In the genomic region with DNA sequence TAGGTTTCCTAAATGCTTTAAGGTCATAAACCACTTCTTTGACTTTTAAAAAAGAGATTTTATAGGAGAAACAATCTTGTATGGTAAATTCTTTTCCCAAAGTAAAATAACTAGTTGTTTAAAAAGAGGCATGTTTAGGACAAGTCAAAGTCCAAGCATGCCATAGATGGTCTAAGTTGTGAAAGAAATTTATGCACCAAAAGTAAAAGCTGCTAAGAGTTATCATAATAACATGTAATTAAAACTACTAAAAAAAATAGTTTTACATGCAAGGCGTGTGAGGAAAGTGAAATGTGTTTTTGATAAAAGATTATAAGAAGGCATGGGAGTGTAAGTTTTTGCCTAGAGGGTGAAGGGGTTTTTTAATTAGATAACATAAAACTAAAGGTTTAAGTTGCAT, we compare ENCODE assay signal across 21 cellular contexts. TPM values are rescaled to one million over a fixed set of nuclear protein-coding genes. Genes with fewer than 3 reads are reported as not detected.
DNase-seq lines count a peak whose midpoint lies in the region; ATAC-seq, FAIRE-seq and TF ChIP-seq lines count a peak whose summit lies in the region.
"Had no signal": no experiment of that assay in that cellular context is flagged by ENCODE, and none has a peak within 500 bp of the region (broad histone marks: within the 10 kb centered on the region; RNA-seq: fewer than 3 reads in every experiment).

No MANE protein-coding gene starts in this region.

- no peak overlapping the region for H3K4me3 Mint-ChIP-seq in GM23338
- H3K4me3 Mint-ChIP-seq: activated CD4-positive, alpha-beta T cell treated with anti-CD3 and anti-CD28 coated beads, Interleukin-2, amount 10 ng/mL, durations not matched to agents 24 days and 14 days; natural killer cell treated with Interleukin-12 subunit alpha and Interleukin-12 subunit beta and Interleukin-15 and Interleukin-18, amount 100 ng/mL, for 72 hours had no signal

- no peak for TF ChIP-seq RAD21 in A549 (conservative IDR thresholded peaks at IDR 0.05 in 1 of 2, IDR thresholded peaks at IDR 0.05 in 1 of 2)

- H3K9me3 Mint-ChIP-seq in GM23338: peaks cover 78% of the 10 kb centered on the region
- H3K9me3 Mint-ChIP-seq: natural killer cell treated with Interleukin-12 subunit alpha and Interleukin-12 subunit beta and Interleukin-15 and Interleukin-18, amount 100 ng/mL, for 72 hours had no signal

- ATAC-seq in A549: no peak
- no peak for ATAC-seq in GM23338
- ATAC-seq in HG02840 (IDR thresholded peaks at IDR 0.05; ENCODE audit: low FRiP score, unreplicated experiment): no peak
- no peak for ATAC-seq in HG03354 (IDR thresholded peaks at IDR 0.05; ENCODE audit: poor library complexity, severe bottlenecking, unreplicated experiment)
- ATAC-seq in right cardiac atrium: no peak
- ATAC-seq: activated naive CD4-positive, alpha-beta T cell treated with anti-CD3 and anti-CD28 coated beads, Interleukin-2, amount 50 U/mL, for 72 hours; gastrocnemius medialis; natural killer cell treated with Interleukin-12 subunit alpha and Interleukin-12 subunit beta and Interleukin-15 and Interleukin-18, amount 100 ng/mL, for 72 hours had no signal

- no peak overlapping the region for H3K27ac Mint-ChIP-seq in GM23338
- H3K27ac Mint-ChIP-seq: activated CD4-positive, alpha-beta T cell treated with anti-CD3 and anti-CD28 coated beads, Interleukin-2, amount 10 ng/mL, durations not matched to agents 24 days and 14 days; activated naive CD4-positive, alpha-beta T cell treated with anti-CD3 and anti-CD28 coated beads, Interleukin-2, amount 50 U/mL, for 72 hours; natural killer cell treated with Interleukin-12 subunit alpha and Interleukin-12 subunit beta and Interleukin-15 and Interleukin-18, amount 100 ng/mL, for 72 hours had no signal

- WGBS in A549 (ENCODE audit: missing lambda C conversion rate): 91% methylated on average over 1 of the region's 1 CpG
- 95% methylated on average over 1 of the region's 1 CpG for WGBS in right cardiac atrium

- no peaks in the 10 kb centered on the region for H3K27me3 ChIP-seq in GM23338 (ENCODE audit: insufficient read depth)
- no peaks in the 10 kb centered on the region for H3K27me3 ChIP-seq in right cardiac atrium (ENCODE audit: control insufficient read depth, insufficient read depth)
- H3K27me3 ChIP-seq: gastrocnemius medialis, SJCRH30 had no signal

- H3K4me2 ChIP-seq in A549 (no peak overlapping the region), GM23338 (no peak overlapping the region)

- H3K4me1 ChIP-seq in A549: no peaks in the 10 kb centered on the region
- no peaks in the 10 kb centered on the region for H3K4me1 ChIP-seq in GM23338 (ENCODE audit: insufficient read depth)
- no peaks in the 10 kb centered on the region for H3K4me1 ChIP-seq in right cardiac atrium (ENCODE audit: control insufficient read depth, insufficient read depth, low read length)
- H3K4me1 ChIP-seq: gastrocnemius medialis, SJCRH30 had no signal

- H3K4me3 ChIP-seq in A549 (no peak overlapping the region), GM23338 (no peak overlapping the region), fibroblast of mammary gland (ENCODE audit: control insufficient read depth, low read depth, low read length) (no peak overlapping the region), right cardiac atrium (ENCODE audit: low read length) (no peak overlapping the region)
- H3K4me3 ChIP-seq: gastrocnemius medialis, lung, SJCRH30 had no signal

- peak in 1 of 2 experiments; percentile 37 for DNase-seq in A549 (ENCODE audit: low read depth in 1 of 2, low spot score in 1 of 2)
- peak; percentile 49 for DNase-seq in GM23338 (ENCODE audit: low spot score)
- peak; percentile 33 for DNase-seq in NCI-H69 (lab: John Stamatoyannopoulos, UW)
- peak; percentile 49 for DNase-seq in fibroblast of mammary gland (ENCODE audit: low read depth)
- no peak for DNase-seq in SIG-M5 treated with dmso at 0.1 percent for 504 hours (lab: John Stamatoyannopoulos, UW; ENCODE audit: unreplicated experiment)
- no peak for DNase-seq in right cardiac atrium
- DNase-seq: activated CD4-positive, alpha-beta T cell treated with anti-CD3 and anti-CD28 coated beads, Interleukin-2, amount 10 ng/mL, durations not matched to agents 24 days and 14 days; activated T-cell treated with anti-CD3 and anti-CD28 coated beads, Interleukin-2, amount 50 U/mL, for 1 hour; effector memory CD4-positive, alpha-beta T cell; gastrocnemius medialis; NCI-H1092; T-helper 9 cell had no signal

- TF ChIP-seq CTCF in A549 (IDR thresholded peaks at IDR 0.05) (no peak), GM23338 (conservative IDR thresholded peaks at IDR 0.05; ENCODE audit: low read depth in 2 of 2) (no peak), fibroblast of mammary gland (conservative IDR thresholded peaks at IDR 0.05; ENCODE audit: control insufficient read depth, insufficient read depth, low read depth, low read length) (no peak)

- H3K27ac ChIP-seq in A549 (no peak overlapping the region), GM23338 (ENCODE audit: low read depth) (no peak overlapping the region), right cardiac atrium (ENCODE audit: low read length) (no peak overlapping the region)
- H3K27ac ChIP-seq: gastrocnemius medialis, SJCRH30 had no signal

- no peaks in the 10 kb centered on the region for H3K4me1 Mint-ChIP-seq in GM23338
- H3K4me1 Mint-ChIP-seq: activated CD4-positive, alpha-beta T cell treated with anti-CD3 and anti-CD28 coated beads, Interleukin-2, amount 10 ng/mL, durations not matched to agents 24 days and 14 days had no signal

- peaks cover 80% of the 10 kb centered on the region for H3K79me2 ChIP-seq in GM23338 (replicated peaks; ENCODE audit: insufficient read depth)

- no peak overlapping the region for H2AFZ ChIP-seq in GM23338

- no peaks in the 10 kb centered on the region for H4K20me1 ChIP-seq in GM23338 (replicated peaks; ENCODE audit: insufficient read depth)

- TF ChIP-seq POLR2A in A549 (IDR thresholded peaks at IDR 0.05; ENCODE audit: low read length): no peak

- H3K9me3 ChIP-seq in A549 (peaks cover 11% of the 10 kb centered on the region; the same call in 2 of the 3 replicates), right cardiac atrium (ENCODE audit: control insufficient read depth, low read length) (no peaks in the 10 kb centered on the region)
- H3K9me3 ChIP-seq: gastrocnemius medialis had no signal

- no peak for TF ChIP-seq EP300 in A549 (IDR thresholded peaks at IDR 0.05)

- peaks cover 8% of the 10 kb centered on the region for H3K36me3 ChIP-seq in GM23338 (ENCODE audit: insufficient read depth)
- H3K36me3 ChIP-seq: gastrocnemius medialis, SJCRH30 had no signal

- no peaks in the 10 kb centered on the region for H3K27me3 Mint-ChIP-seq in GM23338 (ENCODE audit: insufficient read depth, low read depth, poor library complexity)
- H3K27me3 Mint-ChIP-seq: activated CD4-positive, alpha-beta T cell treated with anti-CD3 and anti-CD28 coated beads, Interleukin-2, amount 10 ng/mL, durations not matched to agents 24 days and 14 days; natural killer cell treated with Interleukin-12 subunit alpha and Interleukin-12 subunit beta and Interleukin-15 and Interleukin-18, amount 100 ng/mL, for 72 hours had no signal

- CTCF ChIA-PET in A549 (lab: Yijun Ruan, JAX): no interaction called here

- POLR2A ChIA-PET in A549 (lab: Yijun Ruan, JAX): no interaction called here

- peaks cover 74% of the 10 kb centered on the region for H3K36me3 Mint-ChIP-seq in GM23338 (ENCODE audit: low read depth)

- intact Hi-C loops in right cardiac atrium (cut with DNase I): no loop called here

- H3F3A ChIP-seq in GM23338 (replicated peaks; ENCODE audit: low read depth): no peaks in the 10 kb centered on the region

- H3K9me2 ChIP-seq in GM23338 (ENCODE audit: insufficient read depth): no peaks in the 10 kb centered on the region

- FAIRE-seq in A549 (lab: Jason Lieb, UNC): no peak
- FAIRE-seq: bronchial epithelial cell, D721Med, HTR-8/SVneo had no signal

TF ChIP-seq in A549, 52 proteins besides CTCF, POLR2A, EP300 and RAD21:
- TF ChIP-seq ZFP36 (IDR thresholded peaks at IDR 0.05; ENCODE audit: borderline replicate concordance, partially characterized antibody): peak; percentile 82
- no peak for TF ChIP-seq KDM5A (IDR thresholded peaks at IDR 0.05)
- no peak for TF ChIP-seq NR3C1 (IDR thresholded peaks at IDR 0.05)

TF ChIP-seq in GM23338, 12 proteins besides CTCF, POLR2A, EP300 and RAD21 (continues in another document):
- TF ChIP-seq CREB1 (CRISPR knock-in tag; IDR thresholded peaks at IDR 0.05; ENCODE audit: low read depth) (no peak), ZNF331 (CRISPR knock-in tag; IDR thresholded peaks at IDR 0.05; ENCODE audit: low read depth) (no peak), STAT1 (IDR thresholded peaks at IDR 0.05; ENCODE audit: unreplicated experiment) (no peak)

RNA-seq across cellular contexts. Expression of a gene that starts 22.5 kb away (rescaled TPM):
- polyA plus RNA-seq in A549 (2011; rRNA removed) (23.5 and 26.2 TPM in 2 replicates), A549 (2017; fragmentation: RNase III; extraction: RNeasy Plus Mini Kit Qiagen cat#74134 plus additional on column Dnase treatment) (17.1 to 19.1 TPM (median 17.9 TPM) in 3 replicates), GM23338 (2016; fragmentation: Nextera tagmentation; extraction: Ambion mirVana) (13.1 and 17.2 TPM in 2 replicates), right cardiac atrium (12.6 TPM)
- 16.2 and 16.4 TPM in 2 replicates for polyA plus RNA-seq in A549 (2012; cell fraction: cytosol; rRNA removed)
- 5.0 and 7.8 TPM in 2 replicates for polyA plus RNA-seq in A549 (2012; cell fraction: nucleus; rRNA removed)
- 18.0 and 19.3 TPM in 2 replicates for polyA minus RNA-seq in A549 (2011; rRNA and poly(A)+ RNA removed)
- 17.3 and 17.9 TPM in 2 replicates for total RNA-seq in GM23338 (2014; rRNA removed; shearing (Covaris generic))
- 10 to 100 TPM; 40.1 to 66.5 (median 48.1) TPM for total RNA-seq in right cardiac atrium

RNA-seq across cellular contexts. Expression of a gene that starts 22.6 kb away (rescaled TPM):
- polyA plus RNA-seq in A549 (2011; rRNA removed): 25.5 and 26.1 TPM in 2 replicates
- 6.0 and 6.5 TPM in 2 replicates for polyA plus RNA-seq in A549 (2012; cell fraction: cytosol; rRNA removed)
- polyA plus RNA-seq in A549 (2012; cell fraction: nucleus; rRNA removed): 6.4 and 10.7 TPM in 2 replicates
- polyA plus RNA-seq in A549 (2017; fragmentation: RNase III; extraction: RNeasy Plus Mini Kit Qiagen cat#74134 plus additional on column Dnase treatment): 15.4 to 16.7 TPM (median 16.5 TPM) in 3 replicates
- polyA minus RNA-seq in A549 (2011; rRNA and poly(A)+ RNA removed): 8.2 and 8.5 TPM in 2 replicates
- 40.7 and 42.7 TPM in 2 replicates for total RNA-seq in GM23338 (2014; rRNA removed; shearing (Covaris generic))
- polyA plus RNA-seq in GM23338 (2016; fragmentation: Nextera tagmentation; extraction: Ambion mirVana): 181 and 188 TPM in 2 replicates
- 10 to 100 TPM; 27.8 to 40.1 (median 34.5) TPM for total RNA-seq in right cardiac atrium
- polyA plus RNA-seq in right cardiac atrium: 18.8 TPM

Comparison
In these comparisons a context has a peak if more than half of its experiments do, and no peak if none do; other contexts are left out.
1. DNase-seq: peak in GM23338 (single experiment), NCI-H69 (single experiment) and fibroblast of mammary gland (single experiment); none in SIG-M5 treated with dmso at 0.1 percent for 504 hours (single experiment) and right cardiac atrium (0 of 3).